In genomic region chr6:150102750-150103270, GRCh38 we compare ENCODE assay signal across 7 cellular contexts. TPM values are rescaled to one million over a fixed set of nuclear protein-coding genes. Genes with fewer than 3 reads are reported as not detected.
"Had no signal": no experiment of that assay in that cellular context is flagged by ENCODE, and none has a peak within 500 bp of the region (broad histone marks: within the 10 kb centered on the region; RNA-seq: fewer than 3 reads in every experiment).

No MANE protein-coding gene starts in this region.

- FAIRE-seq: HTR-8/SVneo had no signal

- H3K4me2 ChIP-seq: KMS-11 had no signal

- H3K9ac ChIP-seq: KMS-11 had no signal

- DNase-seq: IMR-90, KBM-7, KG1 had no signal

- H3K27ac ChIP-seq: HL-60, KMS-11 had no signal

RNA-seq across cellular contexts. Expression of gene PPP1R14C, which starts 40.0 kb away (rescaled TPM):
- total RNA-seq: IMR-90 had no signal
- polyA plus RNA-seq: IgD-negative memory B cell, IMR-90 had no signal
